Comparison of ENCODE assay signal across 9 cellular contexts in genomic region chr1:247474367-247474766, GRCh38. TPM values are rescaled to one million over a fixed set of nuclear protein-coding genes. Genes with fewer than 3 reads are reported as not detected.
"Had no signal": no experiment of that assay in that cellular context is flagged by ENCODE, and none has a peak within 500 bp of the region (broad histone marks: within the 10 kb centered on the region; RNA-seq: fewer than 3 reads in every experiment).

No MANE protein-coding gene starts in this region.

- DNase-seq: GOT3, HFFc6 had no signal

- H3K27ac Mint-ChIP-seq: HFFc6, IgD-negative memory B cell had no signal

- ATAC-seq: HCT116, HepG2 had no signal

- H3K27ac ChIP-seq: HL-60 had no signal

- H3K27me3 Mint-ChIP-seq: IgD-negative memory B cell had no signal

- H3K4me1 ChIP-seq: HAP-1 had no signal

- H3K36me3 ChIP-seq: HAP-1 had no signal

- H3K4me3 Mint-ChIP-seq: HFFc6, IgD-negative memory B cell had no signal

- FAIRE-seq: H54, HepG2 had no signal

- H3K9me3 Mint-ChIP-seq: IgD-negative memory B cell had no signal

- H3K9me3 ChIP-seq: HAP-1 had no signal

- H3K4me3 ChIP-seq: HAP-1 had no signal

RNA-seq across cellular contexts. Expression of gene OR2B11, which starts 16.5 kb away (rescaled TPM):
- total RNA-seq: HepG2, HFFc6, HT1080 had no signal
- polyA plus RNA-seq: HepG2, IgD-negative memory B cell had no signal

RNA-seq across cellular contexts. Expression of gene NLRP3, which starts 58.4 kb away (rescaled TPM):
- total RNA-seq: HepG2 had no signal
- polyA plus RNA-seq: HepG2 had no signal
